In the genomic region with DNA sequence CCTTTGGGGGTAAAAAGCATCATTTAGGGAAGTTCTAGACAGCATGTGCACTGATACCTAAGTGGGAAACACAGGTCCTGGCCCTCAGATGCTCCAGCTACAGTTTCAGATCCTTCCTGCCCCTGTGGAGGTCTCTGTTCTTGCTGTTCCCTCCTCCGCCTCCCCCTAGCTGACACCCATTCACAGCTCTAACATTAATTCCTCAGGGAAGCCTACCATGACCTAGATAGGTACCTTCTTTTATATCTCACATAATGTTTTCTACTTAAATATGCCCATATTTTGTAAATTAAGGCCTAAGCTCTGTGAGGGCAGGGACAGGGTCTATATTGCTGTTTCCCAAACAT, we compare ENCODE assay signal across 37 cellular contexts. TPM values are rescaled to one million over a fixed set of nuclear protein-coding genes. Genes with fewer than 3 reads are reported as not detected.
"Had no signal": no experiment of that assay in that cellular context is flagged by ENCODE, and none has a peak within 500 bp of the region (broad histone marks: within the 10 kb centered on the region; RNA-seq: fewer than 3 reads in every experiment).

No MANE protein-coding gene starts in this region.

- H3K27ac ChIP-seq: brain microvascular endothelial cell, esophagus squamous epithelium, heart left ventricle, VCaP had no signal

- H3K9me3 Mint-ChIP-seq: activated B cell treated with CpG ODN at 0.5 μM for 24 hours; activated CD8-positive, alpha-beta T cell treated with anti-CD3 and anti-CD28 coated beads for 36 hours; activated T-cell treated with anti-CD3 and anti-CD28 coated beads, Interleukin-2, amount 50 U/mL, for 4 hours; activated T-helper 17 cell treated with anti-CD3 and anti-CD28 coated beads, Interleukin-2, amount 50 U/mL, for 72 hours; central memory CD8-positive, alpha-beta T cell; effector memory CD8-positive, alpha-beta T cell had no signal

- H3K27me3 ChIP-seq: heart left ventricle had no signal

- DNase-seq: activated B cell treated with CpG ODN at 0.5 μM for 24 hours; activated CD4-positive, alpha-beta T cell treated with anti-CD3 and anti-CD28 coated beads for 48 hours; activated CD4-positive, alpha-beta T cell treated with anti-CD3 and anti-CD28 coated beads, Interleukin-2, amount 50 U/mL, for 1 hour; activated CD4-positive, alpha-beta T cell treated with anti-CD3 and anti-CD28 coated beads, Interleukin-2, amount 50 U/mL, for 48 hours; activated CD8-positive, alpha-beta memory T cell treated with anti-CD3 and anti-CD28 coated beads for 24 hours; activated CD8-positive, alpha-beta T cell treated with anti-CD3 and anti-CD28 coated beads for 36 hours; activated effector memory CD4-positive, alpha-beta T cell treated with Interleukin-2 at 50 U/mL for 16 hours; activated gamma-delta T cell treated with Interleukin-2 at 50 U/mL for 16 hours; activated naive CD4-positive, alpha-beta T cell treated with anti-CD3 and anti-CD28 coated beads, Interleukin-2, amount 50 U/mL, for 16 hours; activated naive CD4-positive, alpha-beta T cell treated with Interleukin-2 at 50 U/mL for 16 hours; activated T-cell treated with anti-CD3 and anti-CD28 coated beads, Interleukin-2, amount 50 U/mL, for 4 hours; amniotic stem cell; anterior cingulate cortex; brain microvascular endothelial cell; cortex of kidney; dermis blood vessel endothelial cell; effector CD4-positive, alpha-beta T cell; effector memory CD8-positive, alpha-beta T cell; erythroblast; esophagus squamous epithelium; foreskin melanocyte; glutamatergic neuron; heart left ventricle; T-helper 2 cell had no signal

- H3K4me3 ChIP-seq: esophagus squamous epithelium, heart left ventricle had no signal

- ATAC-seq: activated CD4-positive, CD25-positive, alpha-beta regulatory T cell treated with anti-CD3 and anti-CD28 coated beads, Interleukin-2, amount 50 U/mL, for 24 hours; activated CD8-positive, alpha-beta T cell treated with anti-CD3 and anti-CD28 coated beads for 36 hours; activated T-cell treated with anti-CD3 and anti-CD28 coated beads, Interleukin-2, amount 50 U/mL, for 4 hours; activated T-helper 17 cell treated with anti-CD3 and anti-CD28 coated beads, Interleukin-2, amount 50 U/mL, for 72 hours; effector memory CD8-positive, alpha-beta T cell; heart left ventricle had no signal

- H3K4me3 Mint-ChIP-seq: activated B cell treated with CpG ODN at 0.5 μM for 24 hours; activated CD8-positive, alpha-beta T cell treated with anti-CD3 and anti-CD28 coated beads for 36 hours; activated naive CD8-positive, alpha-beta T cell; activated T-cell treated with anti-CD3 and anti-CD28 coated beads, Interleukin-2, amount 50 U/mL, for 4 hours; activated T-helper 17 cell treated with anti-CD3 and anti-CD28 coated beads, Interleukin-2, amount 50 U/mL, for 72 hours; central memory CD8-positive, alpha-beta T cell; effector memory CD8-positive, alpha-beta T cell had no signal

- H3K9me3 ChIP-seq: esophagus squamous epithelium, heart left ventricle had no signal

- H3K27ac Mint-ChIP-seq: activated B cell treated with CpG ODN at 0.5 μM for 24 hours; activated CD8-positive, alpha-beta T cell treated with anti-CD3 and anti-CD28 coated beads for 36 hours; activated naive CD8-positive, alpha-beta T cell; activated T-helper 17 cell treated with anti-CD3 and anti-CD28 coated beads, Interleukin-2, amount 50 U/mL, for 72 hours; effector memory CD8-positive, alpha-beta T cell had no signal

- H3K27me3 Mint-ChIP-seq: activated T-helper 17 cell treated with anti-CD3 and anti-CD28 coated beads, Interleukin-2, amount 50 U/mL, for 72 hours; central memory CD8-positive, alpha-beta T cell had no signal

- H3K4me1 Mint-ChIP-seq: activated B cell treated with CpG ODN at 0.5 μM for 24 hours had no signal

- H3K36me3 ChIP-seq: brain microvascular endothelial cell, esophagus squamous epithelium, heart left ventricle had no signal

RNA-seq across cellular contexts. Expression of a gene that starts 48.3 kb away (rescaled TPM):
- total RNA-seq: activated B cell treated with CpG ODN at 0.5 μM for 24 hours; activated CD8-positive, alpha-beta T cell treated with anti-CD3 and anti-CD28 coated beads for 36 hours; activated T-cell treated with anti-CD3 and anti-CD28 coated beads, Interleukin-2, amount 50 U/mL, for 4 hours; activated T-helper 17 cell treated with anti-CD3 and anti-CD28 coated beads, Interleukin-2, amount 50 U/mL, for 72 hours; astrocyte; bronchial epithelial cell; cardiac septum; cerebellum; dermis blood vessel endothelial cell; esophagus squamous epithelium; fibroblast of lung; fibroblast of villous mesenchyme; heart left ventricle; T-helper 1 cell treated with Interleukin-12 subunit alpha and Interleukin-12 subunit beta and Interleukin-4 antibody, amounts not matched to agents 30 ng/mL and 1 ng/mL, for 36 hours had no signal
- polyA plus RNA-seq: adipose tissue, fibroblast of lung, heart left ventricle had no signal
